In the genomic region with DNA sequence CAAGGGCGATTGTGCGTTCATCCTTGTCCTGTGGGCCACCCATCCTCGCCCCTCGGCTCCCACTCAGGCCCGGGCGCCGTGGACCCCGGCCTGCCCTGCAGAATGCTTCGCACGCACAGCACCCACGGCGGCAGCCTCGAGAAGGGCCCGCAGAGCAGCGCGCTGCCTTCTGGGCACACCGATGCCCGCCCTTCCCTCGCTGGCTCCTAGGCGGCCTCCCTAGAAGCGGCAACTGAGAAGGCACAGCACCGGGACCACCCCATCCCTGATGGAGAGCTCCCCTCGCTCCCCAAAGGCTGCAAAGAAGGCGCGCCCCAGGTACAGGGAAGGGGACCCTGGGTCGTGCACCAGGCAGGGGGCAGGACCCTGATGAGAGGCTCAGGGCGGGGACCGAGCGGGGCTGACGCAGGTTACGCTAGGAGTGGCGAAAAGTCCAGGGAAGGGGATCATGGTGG, we compare ENCODE assay signal across 8 cellular contexts. TPM values are rescaled to one million over a fixed set of nuclear protein-coding genes. Genes with fewer than 3 reads are reported as not detected.
DNase-seq lines count a peak whose midpoint lies in the region; ATAC-seq and TF ChIP-seq lines count a peak whose summit lies in the region.

No MANE protein-coding gene starts in this region.

- peaks cover 40% of the 10 kb centered on the region for H3K4me1 ChIP-seq in Karpas-422 (ENCODE audit: low read length)
- H3K4me1 ChIP-seq in left lung = peaks cover 38 to 71% of the 10 kb centered on the region in 2 donors
- peaks cover 81% of the 10 kb centered on the region for H3K4me1 ChIP-seq in suprapubic skin

- H3K79me2 ChIP-seq in Karpas-422 (ENCODE audit: low read length) = peaks cover 70% of the 10 kb centered on the region

- H3K36me3 ChIP-seq in Karpas-422 (ENCODE audit: insufficient read depth, low read length) (peaks cover 7% of the 10 kb centered on the region; the same call in 1 of the 2 replicates), left lung (peaks cover 0 to 13% of the 10 kb centered on the region in 2 donors), suprapubic skin (no peaks in the 10 kb centered on the region)

- H3K9me3 ChIP-seq in AG04450 (ENCODE audit: control insufficient read depth, insufficient read depth, low read length) = peaks cover 3% of the 10 kb centered on the region; the same call in 1 of the 2 replicates
- H3K9me3 ChIP-seq in Karpas-422 (ENCODE audit: low read length) = no peaks in the 10 kb centered on the region
- no peaks in the 10 kb centered on the region for H3K9me3 ChIP-seq in left lung
- H3K9me3 ChIP-seq in suprapubic skin = no peaks in the 10 kb centered on the region

- H3K4me2 ChIP-seq in Karpas-422 (ENCODE audit: low read depth, low read length, poor library complexity, severe bottlenecking) = peak overlapping the region; percentile 97

- H4K20me1 ChIP-seq in Karpas-422 (ENCODE audit: insufficient read depth, low read depth, low read length) = peaks cover 56% of the 10 kb centered on the region

- H3K27ac ChIP-seq in AG04450 (ENCODE audit: low read depth, low read length) = peak overlapping the region; percentile 78
- peak overlapping the region; percentile 70 for H3K27ac ChIP-seq in Karpas-422 (ENCODE audit: low read length)
- peak overlapping the region; percentile 86 for H3K27ac ChIP-seq in angular gyrus (ENCODE audit: low read depth, low read length)
- H3K27ac ChIP-seq in left lung = peak overlapping the region; percentile 94 to 98
- H3K27ac ChIP-seq in suprapubic skin = peak overlapping the region; percentile 95

- no peak for ATAC-seq in left lung
- no peak for ATAC-seq in GM18867 (IDR thresholded peaks at IDR 0.05; ENCODE audit: unreplicated experiment)
- ATAC-seq in GM19328 (IDR thresholded peaks at IDR 0.05; ENCODE audit: unreplicated experiment) = no peak

- no peaks in the 10 kb centered on the region for H3K9me2 ChIP-seq in Karpas-422 (replicated peaks; ENCODE audit: insufficient read depth, low read length)

- no peak for TF ChIP-seq POLR2A in suprapubic skin (IDR thresholded peaks at IDR 0.05)

- peak overlapping the region; percentile 96 for H3K9ac ChIP-seq in Karpas-422 (ENCODE audit: low read length)

- DNase-seq in AG04450 (ENCODE audit: low read depth, low spot score) = no peak
- peak; percentile 60 for DNase-seq in Karpas-422
- DNase-seq in left lung = peak; percentile 40 to 86
- DNase-seq in suprapubic skin (ENCODE audit: low spot score in 2 of 2) = no peak
- DNase-seq in globus pallidus (ENCODE audit: low spot score) = no peak

- no peaks in the 10 kb centered on the region for H3K27me3 ChIP-seq in AG04450 (ENCODE audit: control insufficient read depth, insufficient read depth, low read length)
- no peaks in the 10 kb centered on the region for H3K27me3 ChIP-seq in Karpas-422 (ENCODE audit: low read length)
- no peaks in the 10 kb centered on the region for H3K27me3 ChIP-seq in left lung
- no peaks in the 10 kb centered on the region for H3K27me3 ChIP-seq in suprapubic skin

- CTCF ChIA-PET in AG04450 (lab: Charles Lee) = interaction anchor here (1.0 kb wide), 1 partner anchor 15 kb away, joined by 4 read pairs; no protein-coding TSS in a partner anchor

- H2AFZ ChIP-seq in Karpas-422 (ENCODE audit: low read length) = no peak overlapping the region

- intact Hi-C loops in left lung (cut with DNase I) = no loop called here

- no peak for TF ChIP-seq EP300 in suprapubic skin (IDR thresholded peaks at IDR 0.05)

- 0% methylated on average over 13 of the region's 32 CpGs for WGBS in suprapubic skin

- peak overlapping the region; percentile 94 for H3K4me3 ChIP-seq in AG04450 (ENCODE audit: low read depth, low read length)
- H3K4me3 ChIP-seq in Karpas-422 (ENCODE audit: low read length) = peak overlapping the region; percentile 99
- peak overlapping the region; percentile 96 to 98 for H3K4me3 ChIP-seq in left lung
- peak overlapping the region; percentile 83 for H3K4me3 ChIP-seq in suprapubic skin

- TF ChIP-seq CTCF in AG04450 (IDR thresholded peaks at IDR 0.05; ENCODE audit: low read depth, low read length) = no peak
- no peak for TF ChIP-seq CTCF in left lung (IDR thresholded peaks at IDR 0.05)
- TF ChIP-seq CTCF in suprapubic skin (IDR thresholded peaks at IDR 0.05) = no peak

- POLR2A ChIA-PET in AG04450 (lab: Yijun Ruan, JAX) = no interaction called here

RNA-seq across cellular contexts. Expression of a gene that starts 1.0 kb away (rescaled TPM):
- polyA plus RNA-seq in AG04450 (2011; rRNA removed) = 292 and 312 TPM in 2 replicates
- 164 and 172 TPM in 2 replicates for polyA minus RNA-seq in AG04450 (2011; rRNA and poly(A)+ RNA removed)
- 55.5 and 72.9 TPM in 2 replicates for total RNA-seq in Karpas-422 (2014; rRNA removed; shearing (Covaris generic); ENCODE audit: low replicate concordance)
- total RNA-seq in left lung (100 to 1,000 TPM; 293 to 327 TPM), suprapubic skin (100 to 1,000 TPM; 101 to 130 (median 126) TPM)

Comparison
In these comparisons a context has a peak if more than half of its experiments do, and no peak if none do; other contexts are left out.
1. DNase-seq: peak in Karpas-422 (single experiment) and left lung (2 of 2); none in AG04450 (single experiment), suprapubic skin (0 of 2) and globus pallidus (single experiment).
2. Peak in every context shown above with its lines, with median percentiles within 50 percentile points of each other: H3K27ac ChIP-seq and H3K4me3 ChIP-seq.